Comparison of ENCODE assay signal across 9 cellular contexts in the genomic region with DNA sequence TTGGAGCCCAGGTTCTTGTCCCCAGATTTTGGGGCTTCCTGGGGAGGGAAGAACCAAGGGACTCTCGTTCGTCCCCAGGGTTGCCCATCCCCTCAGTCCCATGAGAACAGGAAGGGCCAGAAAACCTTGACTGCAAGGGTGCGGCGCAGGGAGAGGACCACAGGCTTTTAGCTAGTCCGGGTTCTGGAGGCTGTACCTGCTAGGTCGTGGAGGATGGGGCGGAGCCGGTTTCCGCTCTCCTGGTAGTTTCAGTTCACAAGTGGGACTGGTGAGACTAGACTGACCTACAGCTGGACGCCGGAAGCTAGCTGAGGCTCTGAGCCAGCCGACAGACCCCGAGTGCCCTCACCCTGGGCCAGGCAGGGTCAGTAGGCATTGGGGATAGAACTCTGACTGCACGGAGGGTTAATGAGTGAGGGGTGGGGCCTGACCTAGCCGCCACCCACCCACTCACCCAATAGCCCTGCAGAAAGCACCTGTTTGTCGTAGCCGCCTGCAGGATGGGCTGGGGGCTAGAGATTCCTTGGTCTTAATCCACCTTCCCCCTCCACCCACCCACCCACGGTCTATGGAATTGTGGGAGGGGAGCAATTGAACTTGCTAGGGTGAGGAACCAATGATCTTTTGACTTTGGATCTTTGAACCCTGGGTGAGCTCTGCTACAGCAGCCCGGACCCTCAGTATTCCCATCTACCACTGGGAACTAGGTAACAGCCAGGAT. TPM values are rescaled to one million over a fixed set of nuclear protein-coding genes. Genes with fewer than 3 reads are reported as not detected.
DNase-seq lines count a peak whose midpoint lies in the region; ATAC-seq, FAIRE-seq and TF ChIP-seq lines count a peak whose summit lies in the region.
"Had no signal": no experiment of that assay in that cellular context is flagged by ENCODE, and none has a peak within 500 bp of the region (broad histone marks: within the 10 kb centered on the region; RNA-seq: fewer than 3 reads in every experiment).

No MANE protein-coding gene starts in this region.

- TF ChIP-seq CTCF in OCI-LY3 (IDR thresholded peaks at IDR 0.05; ENCODE audit: low read depth, low read length): no peak
- TF ChIP-seq CTCF in GM12878 (IDR thresholded peaks at IDR 0.05 in 2 of 3, conservative IDR thresholded peaks at IDR 0.05 in 1 of 3; ENCODE audit: control insufficient read depth in 2 of 3, extremely low read depth in 1 of 3, insufficient read depth in 1 of 3, low read depth in 3 of 3, low read length in 3 of 3): no peak

- H3K27ac ChIP-seq in OCI-LY3 (ENCODE audit: low read length) (no peak overlapping the region), GM12878 (ENCODE audit: control insufficient read depth, insufficient read depth) (peak overlapping the region; percentile 47; the same call in 1 of the 2 replicates), stomach smooth muscle (ENCODE audit: low read length) (peak overlapping the region; percentile 92)

- H3K9ac ChIP-seq in OCI-LY3 (ENCODE audit: low read length) (peak overlapping the region; percentile 82), GM12878 (ENCODE audit: control insufficient read depth, insufficient read depth, low read length) (peak overlapping the region; percentile 69), stomach smooth muscle (ENCODE audit: low read length in 2 of 2) (peak overlapping the region; percentile 80 to 87)

- H3K27me3 ChIP-seq in OCI-LY3 (ENCODE audit: low read depth, low read length) (no peaks in the 10 kb centered on the region), GM12878 (replicated peaks in 1 of 2; ENCODE audit: control insufficient read depth in 2 of 2, insufficient read depth in 2 of 2, low read length in 1 of 2) (no peaks in the 10 kb centered on the region), stomach smooth muscle (ENCODE audit: control insufficient read depth in 1 of 2, insufficient read depth in 2 of 2, low read length in 2 of 2) (no peaks in the 10 kb centered on the region)

- TF ChIP-seq POLR2A in GM12878 (IDR thresholded peaks at IDR 0.05; ENCODE audit: low read depth, low read length): no peak

- H3K4me1 ChIP-seq in OCI-LY3 (ENCODE audit: low read length) (peaks cover 28% of the 10 kb centered on the region), GM12878 (ENCODE audit: control insufficient read depth, insufficient read depth, low read length) (peaks cover 44% of the 10 kb centered on the region), stomach smooth muscle (ENCODE audit: control insufficient read depth, insufficient read depth, low read length) (peaks cover 43% of the 10 kb centered on the region)

- H3K4me3 ChIP-seq in OCI-LY3 (ENCODE audit: low read length) (peak overlapping the region; percentile 96), GM12878 (peak overlapping the region; percentile 78), stomach smooth muscle (ENCODE audit: low read length in 2 of 2) (peak overlapping the region; percentile 55 to 77)

- H3K4me2 ChIP-seq in OCI-LY3 (ENCODE audit: low read length) (peak overlapping the region; percentile 100), GM12878 (ENCODE audit: control insufficient read depth, insufficient read depth) (peak overlapping the region; percentile 99)

- DNase-seq in DMS53 (lab: John Stamatoyannopoulos, UW): peak; percentile 68
- DNase-seq in DMS53 treated with DMSO at 0.1 percent for 48 hours (lab: John Stamatoyannopoulos, UW; ENCODE audit: unreplicated experiment): no peak
- no peak for DNase-seq in GM12878 (ENCODE audit: low read depth, low spot score)
- peak; percentile 72 for DNase-seq in left kidney (ENCODE audit: low read depth, low spot score)
- DNase-seq in HPDE6-E6E7 (ENCODE audit: extremely low spot score): no peak

- no TSS peak for BruUV-seq in GM12878 (replicated peaks; lab: Mats Ljungman, UMichigan)

- H3K79me2 ChIP-seq in OCI-LY3 (ENCODE audit: low read length) (peaks cover 14% of the 10 kb centered on the region; the same call in 1 of the 2 replicates), GM12878 (ENCODE audit: control insufficient read depth, insufficient read depth, low read length) (peaks cover 2% of the 10 kb centered on the region)

- SMC1A ChIA-PET in GM12878 (lab: Charles Lee; ENCODE audit: uncharacterized antibody, unreplicated experiment): interaction anchor here (0.8 to 3.5 kb wide), 8 partner anchors 10 to 104 kb away, joined by 3 to 20 read pairs (median 6); no protein-coding TSS in a partner anchor

- H4K20me1 ChIP-seq in OCI-LY3 (ENCODE audit: insufficient read depth, low read length) (peaks cover 19% of the 10 kb centered on the region; the same call in 1 of the 2 replicates), GM12878 (ENCODE audit: control insufficient read depth, insufficient read depth) (no peaks in the 10 kb centered on the region)

- intact Hi-C loops in GM12878 (cut with micrococcal nuclease; ENCODE audit: unreplicated experiment): loop anchor here (5.0 kb wide), 2 partner anchors 146 to 194 kb away; partner anchors contain the start of gene PICK1

- ATAC-seq in GM12878 (peak; percentile 63), HG02973 (IDR thresholded peaks at IDR 0.05; ENCODE audit: unreplicated experiment) (no peak)

- 0 out of 2 replicates have a peak overlapping the region, but pooled peaks have one; percentile 27 for H2AFZ ChIP-seq in OCI-LY3 (ENCODE audit: low read depth, low read length)
- peak overlapping the region; percentile 22 for H2AFZ ChIP-seq in GM12878 (ENCODE audit: control insufficient read depth, low read depth, low read length)

- 7% methylated on average over 12 of the region's 19 CpGs for WGBS in GM12878 (ENCODE audit: insufficient coverage, insufficient replicate concordance, low lambda C conversion rate, missing lambda C conversion rate)

- TF ChIP-seq RAD21 in GM12878 (IDR thresholded peaks at IDR 0.05; ENCODE audit: insufficient read depth, low read depth, low read length): no peak

- RAD21 ChIA-PET in GM12878 (lab: Charles Lee; ENCODE audit: unreplicated experiment): interaction anchor here (1.0 to 2.4 kb wide), 9 partner anchors 10 to 190 kb away, joined by 3 to 13 read pairs (median 5); partner anchors contain the start of gene PLA2G6

- in situ Hi-C loops in GM12878 (cut with MboI): no loop called here

- TF ChIP-seq EP300 in GM12878 (IDR thresholded peaks at IDR 0.05; ENCODE audit: borderline replicate concordance in 1 of 2, control insufficient read depth in 1 of 2, low read depth in 2 of 2, low read length in 2 of 2): no peak

- no peaks in the 10 kb centered on the region for H3K9me3 ChIP-seq in OCI-LY3 (ENCODE audit: insufficient read depth, low read length)
- H3K9me3 ChIP-seq in GM12878 (replicated peaks; ENCODE audit: control insufficient read depth, insufficient read depth, low read length): no peaks in the 10 kb centered on the region
- no peaks in the 10 kb centered on the region for H3K9me3 ChIP-seq in stomach smooth muscle (ENCODE audit: control insufficient read depth in 2 of 2, low read length in 2 of 2)

- CTCF ChIA-PET in GM12878 (lab: Yijun Ruan, JAX): interaction anchor here (1.1 to 3.9 kb wide), 6 partner anchors 17 to 102 kb away, joined by 3 to 23 read pairs (median 5); partner anchors contain the start of gene PLA2G6

- H3K36me3 ChIP-seq in OCI-LY3 (replicated peaks; ENCODE audit: low read depth, low read length) (no peaks in the 10 kb centered on the region), GM12878 (ENCODE audit: control insufficient read depth in 2 of 2, insufficient read depth in 2 of 2, low read length in 1 of 2) (no peaks in the 10 kb centered on the region), stomach smooth muscle (ENCODE audit: control insufficient read depth in 2 of 2, insufficient read depth in 2 of 2, low read length in 2 of 2) (no peaks in the 10 kb centered on the region)

- FAIRE-seq in GM12878 (lab: Jason Lieb, UNC): no peak
- FAIRE-seq: A204.1 had no signal

- POLR2A ChIA-PET in GM12878 (lab: Charles Lee): interaction anchor here (0.6 to 5.4 kb wide), 7 partner anchors 9 to 492 kb away, joined by 3 to 69 read pairs (median 4); partner anchors contain the start of gene PLA2G6

TF ChIP-seq in GM12878, 131 proteins besides CTCF, POLR2A, EP300 and RAD21 (continues in another document):
- TF ChIP-seq SREBF1 (IDR thresholded peaks at IDR 0.05; ENCODE audit: low read length) (no peak), RAD51 (IDR thresholded peaks at IDR 0.05) (0 out of 2 replicates have a peak, but pooled peaks have one; percentile 5)

RNA-seq across cellular contexts. Expression of gene MAFF, which starts 1.5 kb away (rescaled TPM):
- 6.2 and 10.1 TPM in 2 replicates for total RNA-seq in GM12878 (2013; cell fraction: nucleolus; rRNA removed)
- total RNA-seq in GM12878 (2014; rRNA removed) (1.0 and 1.1 TPM in 2 replicates), GM12878 (2014; rRNA removed; fragmentation: Illumina TruSeq; extraction: Trizol) (0.54 and 0.88 TPM in 2 replicates), GM12878 (2021) (0.87 and 1.4 TPM in 2 replicates)
- 0.91 TPM for polyA plus RNA-seq in GM12878 (2011; ENCODE audit: low read depth)
- polyA plus RNA-seq in GM12878 (2011; rRNA removed) (1.9 and 2.3 TPM in 2 replicates), GM12878 (2014; fragmentation: Illumina TruSeq; extraction: Trizol) (0.57 and 0.81 TPM in 2 replicates), GM12878 (2014; fragmentation: Nextera tagmentation; extraction: Ambion mirVana) (under 1 TPM in 1 of 2 experiments, not detected in 1; 0.22 TPM), GM12878 (2014; rRNA removed) (1.0 and 1.3 TPM in 2 replicates), GM12878 (2016; fragmentation: Nextera tagmentation; extraction: Ambion mirVana) (under 1 TPM; 0.32 to 0.78 TPM)
- polyA plus RNA-seq in GM12878 (2011; cell fraction: cytosol; rRNA removed): 2.7 and 3.2 TPM in 2 replicates
- 1.8 TPM in 2 replicates for polyA plus RNA-seq in GM12878 (2011; cell fraction: nucleus; rRNA removed)
- 2.4 and 4.9 TPM in 2 replicates for polyA plus RNA-seq in GM12878 (2012)
- polyA minus RNA-seq in GM12878 (2011; rRNA and poly(A)+ RNA removed): 0.80 and 1.8 TPM in 2 replicates
- 0.62 and 2.9 TPM in 2 replicates for polyA minus RNA-seq in GM12878 (2011; cell fraction: cytosol; rRNA and poly(A)+ RNA removed)
- polyA minus RNA-seq in GM12878 (2011; cell fraction: nucleus; rRNA and poly(A)+ RNA removed): 2.2 and 2.4 TPM in 2 replicates

RNA-seq across cellular contexts. Expression of gene PLA2G6, which starts 21.6 kb away (rescaled TPM):
- 187 and 240 TPM in 2 replicates for total RNA-seq in GM12878 (2013; cell fraction: nucleolus; rRNA removed)
- total RNA-seq in GM12878 (2014; rRNA removed): 17.3 and 20.3 TPM in 2 replicates
- total RNA-seq in GM12878 (2014; rRNA removed; fragmentation: Illumina TruSeq; extraction: Trizol): 11.7 and 13.5 TPM in 2 replicates
- 16.7 and 23.2 TPM in 2 replicates for total RNA-seq in GM12878 (2021)
- 14.0 TPM for polyA plus RNA-seq in GM12878 (2011; ENCODE audit: low read depth)
- polyA plus RNA-seq in GM12878 (2011; rRNA removed): 25.3 and 42.2 TPM in 2 replicates
- polyA plus RNA-seq in GM12878 (2011; cell fraction: cytosol; rRNA removed): 37.1 and 42.6 TPM in 2 replicates
- polyA plus RNA-seq in GM12878 (2011; cell fraction: nucleus; rRNA removed): 377 and 471 TPM in 2 replicates
- polyA plus RNA-seq in GM12878 (2012): 37.9 and 41.3 TPM in 2 replicates
- polyA plus RNA-seq in GM12878 (2014; fragmentation: Illumina TruSeq; extraction: Trizol): 14.2 and 18.9 TPM in 2 replicates
- under 1 TPM; 0.15 to 0.27 TPM for polyA plus RNA-seq in GM12878 (2014; fragmentation: Nextera tagmentation; extraction: Ambion mirVana)
- 28.1 and 30.7 TPM in 2 replicates for polyA plus RNA-seq in GM12878 (2014; rRNA removed)
- polyA plus RNA-seq in GM12878 (2016; fragmentation: Nextera tagmentation; extraction: Ambion mirVana): 10 to 100 TPM; 10.0 to 12.6 TPM
- 69.2 and 114 TPM in 2 replicates for polyA minus RNA-seq in GM12878 (2011; rRNA and poly(A)+ RNA removed)
- polyA minus RNA-seq in GM12878 (2011; cell fraction: cytosol; rRNA and poly(A)+ RNA removed): 15.9 and 17.0 TPM in 2 replicates
- 122 and 142 TPM in 2 replicates for polyA minus RNA-seq in GM12878 (2011; cell fraction: nucleus; rRNA and poly(A)+ RNA removed)

Comparison
In these comparisons a context has a peak if more than half of its experiments do, and no peak if none do; other contexts are left out.
1. DNase-seq: peak in DMS53 (single experiment) and left kidney (single experiment); none in DMS53 treated with DMSO at 0.1 percent for 48 hours (single experiment), GM12878 (single experiment) and HPDE6-E6E7 (single experiment).
2. Peak in every context shown above with its lines, with median percentiles within 50 percentile points of each other: H3K4me3 ChIP-seq and H3K9ac ChIP-seq.